In genomic region chr12:8816448-8816847, GRCh38 we compare ENCODE assay signal across 20 cellular contexts. TPM values are rescaled to one million over a fixed set of nuclear protein-coding genes. Genes with fewer than 3 reads are reported as not detected.
DNase-seq lines count a peak whose midpoint lies in the region; ATAC-seq, FAIRE-seq and TF ChIP-seq lines count a peak whose summit lies in the region.
"Had no signal": no experiment of that assay in that cellular context is flagged by ENCODE, and none has a peak within 500 bp of the region (broad histone marks: within the 10 kb centered on the region; RNA-seq: fewer than 3 reads in every experiment).

No MANE protein-coding gene starts in this region.

- no peak for TF ChIP-seq POLR2A in K562 (conservative IDR thresholded peaks at IDR 0.05)

- H3K9ac ChIP-seq in K562 (ENCODE audit: insufficient read depth in 1 of 2, low read depth in 2 of 2, low read length in 2 of 2) = no peak overlapping the region
- H3K9ac ChIP-seq: BLaER1 had no signal

- no peaks in the 10 kb centered on the region for H3K36me3 ChIP-seq in K562 (ENCODE audit: control insufficient read depth, insufficient read depth, low read length)
- H3K36me3 ChIP-seq: BLaER1 had no signal

- H3K4me3 Mint-ChIP-seq in immature natural killer cell (no peak overlapping the region), Calu3 (ENCODE audit: low read depth, unreplicated experiment) (no peak overlapping the region)
- H3K4me3 Mint-ChIP-seq: CD4-positive, alpha-beta memory T cell; HFFc6 had no signal

- no peaks in the 10 kb centered on the region for H3K9me3 Mint-ChIP-seq in immature natural killer cell
- H3K9me3 Mint-ChIP-seq in Calu3 (ENCODE audit: low read depth, unreplicated experiment) = no peaks in the 10 kb centered on the region
- H3K9me3 Mint-ChIP-seq: CD4-positive, alpha-beta memory T cell; HFFc6 had no signal

- no peaks in the 10 kb centered on the region for H3K27me3 ChIP-seq in K562 (ENCODE audit: control insufficient read depth in 2 of 2, insufficient read depth in 2 of 2, low read length in 2 of 2)
- H3K27me3 ChIP-seq: BLaER1 had no signal

- H3K27ac Mint-ChIP-seq in immature natural killer cell (no peak overlapping the region), Calu3 (ENCODE audit: unreplicated experiment) (no peak overlapping the region)
- H3K27ac Mint-ChIP-seq: CD14-positive monocyte, HFFc6 had no signal

- no peaks in the 10 kb centered on the region for H3K9me3 ChIP-seq in K562 (replicated peaks; ENCODE audit: control insufficient read depth, insufficient read depth, low read depth, low read length)
- H3K9me3 ChIP-seq: A549, BLaER1 had no signal

- peak overlapping the region; percentile 55; the same call in 1 of the 2 replicates for H2AFZ ChIP-seq in K562 (ENCODE audit: low read depth, low read length)

- no peaks in the 10 kb centered on the region for H3K79me2 ChIP-seq in K562 (ENCODE audit: control insufficient read depth, insufficient read depth, low read length)

- in situ Hi-C loops in K562 (cut with MboI) = no loop called here

- no peak for TF ChIP-seq CTCF in K562 (IDR thresholded peaks at IDR 0.05 in 2 of 3, conservative IDR thresholded peaks at IDR 0.05 in 1 of 3; ENCODE audit: insufficient read depth in 2 of 3, low read depth in 1 of 3, low read length in 3 of 3)
- TF ChIP-seq CTCF in Calu3 (IDR thresholded peaks at IDR 0.05; ENCODE audit: unreplicated experiment) = no peak

- H3K9me1 ChIP-seq in K562 (ENCODE audit: control insufficient read depth, insufficient read depth, low read length) = no peaks in the 10 kb centered on the region

- intact Hi-C loops in K562 (cut with micrococcal nuclease) (no loop called here), Calu3 (cut with micrococcal nuclease; ENCODE audit: unreplicated experiment) (no loop called here)

- TF ChIP-seq RAD21 in K562 (CRISPR knock-in tag; conservative IDR thresholded peaks at IDR 0.05 in 1 of 2, IDR thresholded peaks at IDR 0.05 in 1 of 2) = no peak

- no peak overlapping the region for H3K4me3 ChIP-seq in K562
- H3K4me3 ChIP-seq: A549, BLaER1, GM12878 had no signal

- peaks cover 0 to 5% of the 10 kb centered on the region in 2 experiments; a peak in 3 of 5 replicates for H3K4me1 ChIP-seq in K562 (replicated peaks in 1 of 2; ENCODE audit: control insufficient read depth in 2 of 2, insufficient read depth in 2 of 2, low read length in 2 of 2)
- H3K4me1 ChIP-seq: A549, BLaER1 had no signal

- CTCF ChIA-PET in K562 (lab: Yijun Ruan, JAX; ENCODE audit: low intra/inter-chr PET ratio) = no interaction called here
- CTCF ChIA-PET in Calu3 (lab: Charles Lee) = no interaction called here

- FAIRE-seq in K562 (lab: Jason Lieb, UNC) = peak; percentile 96
- no peak for FAIRE-seq in HTR-8/SVneo (lab: Jason Lieb, UNC)
- FAIRE-seq: A549, GM12878, H54 had no signal

- peak; percentile 39 for DNase-seq in NOMO-1 treated with DMSO at 0.1 percent for 48 hours (lab: John Stamatoyannopoulos, UW; ENCODE audit: unreplicated experiment)
- DNase-seq in NOMO-1 treated with dmso at 0.1 percent for 144 hours (lab: John Stamatoyannopoulos, UW; ENCODE audit: unreplicated experiment) = no peak
- peak in 1 of 4 experiments; percentile 81 for DNase-seq in K562 (ENCODE audit: extremely low read depth in 1 of 4, low spot score in 3 of 4)
- peak; percentile 25 for DNase-seq in islet precursor cell
- no peak for DNase-seq in immature natural killer cell
- DNase-seq in HTR-8/SVneo (ENCODE audit: insufficient read length, low spot score) = no peak
- no peak for DNase-seq in Calu3
- DNase-seq: CD4-positive, alpha-beta memory T cell; DND-41; EL; HFFc6 had no signal

- no TSS peak for BruUV-seq in K562 (replicated peaks; lab: Mats Ljungman, UMichigan)
- no TSS peak for BruUV-seq in Calu3 (replicated peaks; lab: Mats Ljungman, UMichigan)

- no peaks in the 10 kb centered on the region for H3K4me1 Mint-ChIP-seq in immature natural killer cell
- peaks cover 8% of the 10 kb centered on the region for H3K4me1 Mint-ChIP-seq in Calu3 (ENCODE audit: low read depth, unreplicated experiment)

- peak overlapping the region; percentile 47; the same call in 2 of the 3 replicates for H3K27ac ChIP-seq in K562 (ENCODE audit: extremely low read depth, low read depth, low read length)
- H3K27ac ChIP-seq: 22Rv1, A549, BLaER1 had no signal

- ATAC-seq in K562 (peak; percentile 84), esophagus mucosa (no peak)
- ATAC-seq: A549, GM12878, HCT116 had no signal

- H4K20me1 ChIP-seq in K562 (replicated peaks; ENCODE audit: control insufficient read depth, insufficient read depth, low read length) = no peaks in the 10 kb centered on the region
- H4K20me1 ChIP-seq: BLaER1 had no signal

- H3K27me3 Mint-ChIP-seq in immature natural killer cell (ENCODE audit: low read depth in 3 of 3) = peaks cover 0 to 4% (median 1%) of the 10 kb centered on the region in 3 donors
- no peaks in the 10 kb centered on the region for H3K27me3 Mint-ChIP-seq in Calu3 (ENCODE audit: unreplicated experiment)
- H3K27me3 Mint-ChIP-seq: CD4-positive, alpha-beta memory T cell had no signal

- H3K36me3 Mint-ChIP-seq in immature natural killer cell (no peaks in the 10 kb centered on the region), Calu3 (ENCODE audit: insufficient read depth, unreplicated experiment) (no peaks in the 10 kb centered on the region)
- H3K36me3 Mint-ChIP-seq: CD14-positive monocyte; CD4-positive, alpha-beta memory T cell had no signal

- POLR2A ChIA-PET in K562 (lab: Yijun Ruan, JAX) = no interaction called here

- peak overlapping the region; percentile 24; the same call in 1 of the 2 replicates for H3K4me2 ChIP-seq in K562 (ENCODE audit: insufficient read depth, low read length)
- H3K4me2 ChIP-seq: A549, BLaER1 had no signal

- 0% methylated on average over 1 of the region's 3 CpGs for WGBS in K562 (ENCODE audit: insufficient coverage, low coverage, missing lambda C conversion rate)

- TF ChIP-seq EP300 in K562 (IDR thresholded peaks at IDR 0.05; ENCODE audit: low read length) = no peak; the same call in 1 of the 2 replicates

TF ChIP-seq in K562, 482 proteins besides CTCF, POLR2A, EP300 and RAD21 (continues in another document):
- TF ChIP-seq L3MBTL2 (IDR thresholded peaks at IDR 0.05) (no peak), ZNF212 (CRISPR knock-in tag; IDR thresholded peaks at IDR 0.05) (no peak), ARID1B (IDR thresholded peaks at IDR 0.05) (peak; percentile 89), EGR1 (conservative IDR thresholded peaks at IDR 0.05) (no peak), ZNF384 (IDR thresholded peaks at IDR 0.05; ENCODE audit: low read depth, low read length) (peak; percentile 67), ZBTB7A (IDR thresholded peaks at IDR 0.05; ENCODE audit: borderline replicate concordance, control insufficient read depth, low read depth, low read length) (no peak), C11orf30 (IDR thresholded peaks at IDR 0.05; ENCODE audit: low read depth) (no peak), CREM (IDR thresholded peaks at IDR 0.05; ENCODE audit: low read depth) (no peak), CBX1 (IDR thresholded peaks at IDR 0.05; ENCODE audit: low read depth) (no peak), CBFA2T3 (IDR thresholded peaks at IDR 0.05) (peak; percentile 94), ZEB2 (IDR thresholded peaks at IDR 0.05) (peak; percentile 72; the same call in 1 of the 2 replicates), NFIC (IDR thresholded peaks at IDR 0.05) (peak; percentile 56), SMARCB1 (IDR thresholded peaks at IDR 0.05; ENCODE audit: insufficient read length, low read depth) (peak; percentile 25), ZFX (CRISPR knock-in tag; IDR thresholded peaks at IDR 0.05) (no peak; the same call in 1 of the 2 replicates), FOXJ2 (tag; IDR thresholded peaks at IDR 0.05) (no peak), TEAD1 (CRISPR knock-in tag; IDR thresholded peaks at IDR 0.05) (no peak), HDAC1 (IDR thresholded peaks at IDR 0.05) (0 out of 4 replicates have a peak, but pooled peaks of 1 of the 2 experiments have one; percentile 13), DLX4 (CRISPR knock-in tag; IDR thresholded peaks at IDR 0.05) (no peak), TAF15 (IDR thresholded peaks at IDR 0.05; ENCODE audit: low read depth, low read length) (no peak), XRCC3 (IDR thresholded peaks at IDR 0.05) (no peak), TEAD4 (IDR thresholded peaks at IDR 0.05; ENCODE audit: low read length) (peak; percentile 71), TEAD4 (CRISPR knock-in tag; IDR thresholded peaks at IDR 0.05; ENCODE audit: borderline replicate concordance) (no peak), TCF3 (CRISPR knock-in tag; IDR thresholded peaks at IDR 0.05) (peak; percentile 90), PML (IDR thresholded peaks at IDR 0.05; ENCODE audit: low read length) (0 out of 2 replicates have a peak, but pooled peaks have one; percentile 26)

RNA-seq across cellular contexts. Expression of gene A2ML1, which starts 6.0 kb away (rescaled TPM):
- 0.12 and 0.63 TPM in 2 replicates for total RNA-seq in K562 (2011; cell fraction: chromatin; rRNA removed; ENCODE audit: low replicate concordance)
- total RNA-seq in K562 (2011; cell fraction: nucleolus; rRNA removed) = 0.39 TPM in 1 of 2 replicates, not detected in the other
- 1.2 TPM in 1 of 2 replicates, not detected in the other for total RNA-seq in K562 (2011; cell fraction: nucleoplasm; rRNA removed)
- total RNA-seq in K562 (2014; rRNA removed) (0.04 and 0.14 TPM in 2 replicates), K562 (2014; rRNA removed; fragmentation: Illumina TruSeq; extraction: Trizol) (0.11 and 0.26 TPM in 2 replicates), K562 (2015; rRNA removed; fragmentation: Illumina TruSeq; extraction: Trizol) (0.23 and 0.47 TPM in 2 replicates), K562 (2021) (0.40 TPM in 1 of 2 replicates, not detected in the other), Calu3 (2022) (0.24 and 0.42 TPM in 2 replicates), esophagus mucosa (720 TPM)
- polyA plus RNA-seq in K562 (2011; rRNA removed) (0.01 and 0.04 TPM in 2 replicates), K562 (2014; fragmentation: Illumina TruSeq; extraction: Trizol) (0.07 and 0.13 TPM in 2 replicates), K562 (2014; fragmentation: Nextera tagmentation; extraction: Ambion mirVana) (under 1 TPM; 0.04 to 0.14 TPM), K562 (2014; rRNA removed) (0.04 and 0.11 TPM in 2 replicates), immature natural killer cell (not detected)
- polyA plus RNA-seq in K562 (2011; cell fraction: cytosol; rRNA removed) = 0.03 and 0.06 TPM in 2 replicates
- polyA plus RNA-seq in K562 (2011; cell fraction: nucleus; rRNA removed) = 0.06 and 0.11 TPM in 2 replicates
- 0.07 and 0.20 TPM in 2 replicates for polyA plus RNA-seq in K562 (2012)
- 0.06 and 0.07 TPM in 2 replicates for polyA minus RNA-seq in K562 (2011; rRNA and poly(A)+ RNA removed)
- polyA minus RNA-seq in K562 (2011; cell fraction: cytosol; rRNA and poly(A)+ RNA removed) = not detected in 2 replicates
- polyA minus RNA-seq in K562 (2011; cell fraction: nucleus; rRNA and poly(A)+ RNA removed) = not detected in 2 replicates
- total RNA-seq: CD4-positive, alpha-beta memory T cell; G401; GM12878; HFFc6 had no signal
- polyA plus RNA-seq: A549; CD14-positive monocyte; CD4-positive, alpha-beta memory T cell; GM12878 had no signal

Comparison
In these comparisons a context has a peak if more than half of its experiments do, and no peak if none do; other contexts are left out.
1. DNase-seq: peak in NOMO-1 treated with DMSO at 0.1 percent for 48 hours (single experiment) and islet precursor cell (single experiment); none in NOMO-1 treated with dmso at 0.1 percent for 144 hours (single experiment), immature natural killer cell (0 of 3), HTR-8/SVneo (single experiment) and Calu3 (single experiment).
2. RNA of gene A2ML1, which starts 6.0 kb away (total RNA-seq): 720 TPM in esophagus mucosa (single experiment); 0.24 to 0.42 TPM in Calu3 and 0.04 to 1.2 TPM in K562; every median in the first group is over 100 times any median in the second.